15 cellular contexts compared by ENCODE assay signal in genomic region chr1:188689542-188689941, GRCh38.
DNase-seq lines count a peak whose midpoint lies in the region; ATAC-seq and TF ChIP-seq lines count a peak whose summit lies in the region.
"Had no signal": no experiment of that assay in that cellular context is flagged by ENCODE, and none has a peak within 500 bp of the region (broad histone marks: within the 10 kb centered on the region; RNA-seq: fewer than 3 reads in every experiment).

No MANE protein-coding gene starts in this region.

- H3K4me1 ChIP-seq in neural progenitor cell: peaks cover 3% of the 10 kb centered on the region
- H3K4me1 ChIP-seq: Caco-2, psoas muscle, suprapubic skin had no signal

- DNase-seq in NCI-H510A (lab: John Stamatoyannopoulos, UW) (peak; percentile 13), NCI-H510A treated with DMSO at 0.1 percent for 48 hours (lab: John Stamatoyannopoulos, UW) (no peak), NCI-H1694 (lab: John Stamatoyannopoulos, UW) (peak; percentile 31), WTC11 (ENCODE audit: low spot score) (no peak), neural progenitor cell (ENCODE audit: low spot score) (peak; percentile 39)
- no peak for DNase-seq in activated CD4-positive, alpha-beta T cell treated with anti-CD3 and anti-CD28 coated beads for 1 hour
- DNase-seq: activated CD4-positive, CD25-positive, alpha-beta regulatory T cell; Caco-2; HCEC 1CT; psoas muscle; stimulated activated CD4-positive, alpha-beta T cell treated with anti-CD3 and anti-CD28 coated beads, Interleukin-15, amount 100 ng/mL, for 24 hours had no signal

- H3K4me1 Mint-ChIP-seq in WTC11 (peaks cover 10% of the 10 kb centered on the region), neural progenitor cell (peaks cover 2% of the 10 kb centered on the region)

- no peaks in the 10 kb centered on the region for H4K20me1 ChIP-seq in neural progenitor cell (ENCODE audit: low read depth)

- H3K27me3 Mint-ChIP-seq in WTC11 (ENCODE audit: low read depth) (no peaks in the 10 kb centered on the region), neural progenitor cell (ENCODE audit: insufficient read depth, low read depth) (no peaks in the 10 kb centered on the region)

- no peaks in the 10 kb centered on the region for H3K27me3 ChIP-seq in neural progenitor cell
- H3K27me3 ChIP-seq: suprapubic skin had no signal

- H3K9ac ChIP-seq in neural progenitor cell: no peak overlapping the region

- no peak overlapping the region for H3K4me2 ChIP-seq in neural progenitor cell

- H3K9me3 Mint-ChIP-seq in WTC11 (peaks cover 4% of the 10 kb centered on the region; the same call in 1 of the 2 replicates), neural progenitor cell (no peaks in the 10 kb centered on the region)

- CTCF ChIA-PET in WTC11 (lab: Charles Lee): no interaction called here

- H2AFZ ChIP-seq in neural progenitor cell (replicated peaks): peak overlapping the region; percentile 19

- H3K79me2 ChIP-seq in neural progenitor cell (ENCODE audit: low read depth): no peaks in the 10 kb centered on the region

- H3K36me3 ChIP-seq in neural progenitor cell: no peaks in the 10 kb centered on the region
- H3K36me3 ChIP-seq: suprapubic skin had no signal

- H3K4me3 Mint-ChIP-seq in WTC11 (no peak overlapping the region), neural progenitor cell (no peak overlapping the region)

- 0 out of 2 replicates have a peak overlapping the region, but pooled peaks have one; percentile 0 for H3K27ac Mint-ChIP-seq in WTC11
- H3K27ac Mint-ChIP-seq in neural progenitor cell: no peak overlapping the region
- H3K27ac Mint-ChIP-seq: activated naive CD4-positive, alpha-beta T cell treated with anti-CD3 and anti-CD28 coated beads, Interleukin-2, amount 50 U/mL, for 72 hours had no signal

- H3K9me3 ChIP-seq in neural progenitor cell (ENCODE audit: low read depth): no peaks in the 10 kb centered on the region
- H3K9me3 ChIP-seq: Caco-2, psoas muscle, suprapubic skin had no signal

- POLR2A ChIA-PET in WTC11 (lab: Charles Lee): no interaction called here

- ATAC-seq in WTC11 (peak; percentile 71), HG03280 (IDR thresholded peaks at IDR 0.05; ENCODE audit: unreplicated experiment) (no peak), GM19023 (IDR thresholded peaks at IDR 0.05; ENCODE audit: unreplicated experiment) (no peak)
- ATAC-seq: activated naive CD4-positive, alpha-beta T cell treated with anti-CD3 and anti-CD28 coated beads, Interleukin-2, amount 50 U/mL, for 72 hours; psoas muscle had no signal

- H3K36me3 Mint-ChIP-seq in WTC11: no peaks in the 10 kb centered on the region
- H3K36me3 Mint-ChIP-seq in neural progenitor cell: no peaks in the 10 kb centered on the region
- H3K36me3 Mint-ChIP-seq: activated naive CD4-positive, alpha-beta T cell treated with anti-CD3 and anti-CD28 coated beads, Interleukin-2, amount 50 U/mL, for 72 hours had no signal

- no peak overlapping the region for H3K27ac ChIP-seq in neural progenitor cell
- H3K27ac ChIP-seq: psoas muscle, suprapubic skin had no signal

- TF ChIP-seq CTCF in WTC11 (IDR thresholded peaks at IDR 0.05) (no peak), neural progenitor cell (IDR thresholded peaks at IDR 0.05) (no peak)

- no peaks in the 10 kb centered on the region for H3F3A ChIP-seq in neural progenitor cell (ENCODE audit: low read depth)

- H3K4me3 ChIP-seq in neural progenitor cell: no peak overlapping the region
- H3K4me3 ChIP-seq: psoas muscle, suprapubic skin had no signal

TF ChIP-seq in WTC11, 78 proteins besides CTCF, POLR2A, EP300 and RAD21 (continues in another document):
- TF ChIP-seq TEAD4 (CRISPR knock-in tag; IDR thresholded peaks at IDR 0.05) (no peak), EMX1 (CRISPR knock-in tag; IDR thresholded peaks at IDR 0.05) (no peak), FOXP1 (CRISPR knock-in tag; IDR thresholded peaks at IDR 0.05; ENCODE audit: borderline replicate concordance) (no peak), IRF1 (CRISPR knock-in tag; IDR thresholded peaks at IDR 0.05) (no peak), ERG (CRISPR knock-in tag; IDR thresholded peaks at IDR 0.05) (no peak), ATF6 (CRISPR knock-in tag; IDR thresholded peaks at IDR 0.05) (no peak), ZNF396 (CRISPR knock-in tag; IDR thresholded peaks at IDR 0.05; ENCODE audit: borderline replicate concordance) (no peak), USF1 (CRISPR knock-in tag; IDR thresholded peaks at IDR 0.05) (no peak), JAZF1 (CRISPR knock-in tag; IDR thresholded peaks at IDR 0.05) (no peak), PREB (CRISPR knock-in tag; IDR thresholded peaks at IDR 0.05; ENCODE audit: borderline replicate concordance) (no peak), ATF2 (CRISPR knock-in tag; IDR thresholded peaks at IDR 0.05; ENCODE audit: borderline replicate concordance, low read depth) (no peak), CREB1 (CRISPR knock-in tag; IDR thresholded peaks at IDR 0.05) (no peak), JUN (CRISPR knock-in tag; IDR thresholded peaks at IDR 0.05) (no peak)

Comparison
In these comparisons a context has a peak if more than half of its experiments do, and no peak if none do; other contexts are left out.
1. DNase-seq: peak in NCI-H510A (single experiment), NCI-H1694 (single experiment) and neural progenitor cell (single experiment); none in NCI-H510A treated with DMSO at 0.1 percent for 48 hours (single experiment), WTC11 (single experiment) and activated CD4-positive, alpha-beta T cell treated with anti-CD3 and anti-CD28 coated beads for 1 hour (single experiment).